In genomic region chr10:119781498-119781897, GRCh38 we compare ENCODE assay signal across 9 cellular contexts.
"Had no signal": no experiment of that assay in that cellular context is flagged by ENCODE, and none has a peak within 500 bp of the region (broad histone marks: within the 10 kb centered on the region; RNA-seq: fewer than 3 reads in every experiment).

No MANE protein-coding gene starts in this region.

- H3K9me3 ChIP-seq: HAP-1 had no signal

- ATAC-seq: HCT116, K562 had no signal

- FAIRE-seq: HTR-8/SVneo, K562 had no signal

- DNase-seq: GM23248, GOT3, H7, IMR-90, KG1 had no signal

- H3K4me3 ChIP-seq: GM23248, HAP-1, K562 had no signal

- H3K9ac ChIP-seq: GM23248 had no signal

- H3K36me3 ChIP-seq: HAP-1 had no signal

- H3K27ac ChIP-seq: GM23248 had no signal

- H2AFZ ChIP-seq: GM23248 had no signal
